Comparison of ENCODE assay signal across 9 cellular contexts in the genomic region with DNA sequence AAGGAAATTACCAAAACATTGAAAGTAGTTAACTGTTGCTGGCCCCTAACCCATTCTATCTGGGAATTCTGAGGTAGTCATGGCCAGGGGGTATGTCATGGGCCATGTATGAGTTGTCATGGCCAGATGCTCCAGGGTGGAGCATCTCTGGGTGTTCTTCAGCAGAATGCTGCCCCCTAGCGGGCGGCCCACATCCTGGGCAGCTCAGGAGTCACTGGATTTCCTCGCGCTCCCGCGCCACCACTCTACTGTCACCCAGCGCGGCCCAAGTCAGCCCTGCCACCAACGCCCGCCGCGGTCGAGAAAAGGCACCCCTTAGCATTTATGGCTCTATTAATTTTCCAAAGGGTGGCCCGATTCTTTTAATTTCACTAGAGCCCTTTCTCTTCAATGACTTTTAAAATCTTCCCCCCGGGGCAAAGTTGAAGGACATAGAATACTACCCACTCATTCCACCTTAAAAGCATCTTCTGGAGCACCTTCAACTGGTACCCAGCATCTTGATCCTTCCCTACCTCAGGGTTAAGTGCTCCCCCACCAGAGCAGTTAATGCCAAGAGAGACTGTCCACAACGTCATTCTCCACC. TPM values are rescaled to one million over a fixed set of nuclear protein-coding genes. Genes with fewer than 3 reads are reported as not detected.
DNase-seq lines count a peak whose midpoint lies in the region; ATAC-seq, FAIRE-seq and TF ChIP-seq lines count a peak whose summit lies in the region.
"Had no signal": no experiment of that assay in that cellular context is flagged by ENCODE, and none has a peak within 500 bp of the region (broad histone marks: within the 10 kb centered on the region; RNA-seq: fewer than 3 reads in every experiment).

No MANE protein-coding gene starts in this region.

- H3K9me3 Mint-ChIP-seq in effector memory CD8-positive, alpha-beta T cell = no peaks in the 10 kb centered on the region
- peaks cover 3% of the 10 kb centered on the region for H3K9me3 Mint-ChIP-seq in nephron
- H3K9me3 Mint-ChIP-seq: stimulated activated naive CD8-positive, alpha-beta T cell treated with anti-CD3 and anti-CD28 coated beads, Interleukin-15, Interleukin-2, amounts not matched to agents 100 ng/mL and 50 ng/mL, for 24 hours had no signal

- H3K4me3 ChIP-seq in LNCaP clone FGC (ENCODE audit: low read depth, low read length) = no peak overlapping the region

- peak; percentile 90 for ATAC-seq in effector memory CD8-positive, alpha-beta T cell (replicated peaks)
- no peak for ATAC-seq in GM18520 (IDR thresholded peaks at IDR 0.05; ENCODE audit: unreplicated experiment)

- H3K27ac Mint-ChIP-seq in effector memory CD8-positive, alpha-beta T cell = no peak overlapping the region
- peak overlapping the region in 1 of 3 experiments; percentile 54 for H3K27ac Mint-ChIP-seq in nephron
- H3K27ac Mint-ChIP-seq: stimulated activated naive CD8-positive, alpha-beta T cell treated with anti-CD3 and anti-CD28 coated beads, Interleukin-15, Interleukin-2, amounts not matched to agents 100 ng/mL and 50 ng/mL, for 24 hours had no signal

- H3K4me1 Mint-ChIP-seq in effector memory CD8-positive, alpha-beta T cell (ENCODE audit: low read depth in 2 of 2) = peaks cover 11 to 39% of the 10 kb centered on the region in 2 donors
- peaks cover 31% of the 10 kb centered on the region for H3K4me1 Mint-ChIP-seq in nephron

- H3K4me3 Mint-ChIP-seq in effector memory CD8-positive, alpha-beta T cell = no peak overlapping the region
- H3K4me3 Mint-ChIP-seq in nephron = no peak overlapping the region
- H3K4me3 Mint-ChIP-seq: stimulated activated naive CD8-positive, alpha-beta T cell treated with anti-CD3 and anti-CD28 coated beads, Interleukin-15, Interleukin-2, amounts not matched to agents 100 ng/mL and 50 ng/mL, for 24 hours had no signal

- TF ChIP-seq POLR2A in GM12891 (IDR thresholded peaks at IDR 0.05; ENCODE audit: low read depth, low read length) = no peak

- TF ChIP-seq CTCF in LNCaP clone FGC (IDR thresholded peaks at IDR 0.05; ENCODE audit: control insufficient read depth, extremely low read depth, insufficient read depth) = peak; percentile 37
- peak; percentile 46 to 55 (median 47) for TF ChIP-seq CTCF in nephron (IDR thresholded peaks at IDR 0.05; ENCODE audit: unreplicated experiment in 3 of 3)

- peak; percentile 16 for FAIRE-seq in GM12891 (lab: Jason Lieb, UNC)

- no peaks in the 10 kb centered on the region for H3K36me3 Mint-ChIP-seq in effector memory CD8-positive, alpha-beta T cell (ENCODE audit: insufficient read depth)
- H3K36me3 Mint-ChIP-seq in nephron (ENCODE audit: low read depth) = no peaks in the 10 kb centered on the region

- H3K27me3 Mint-ChIP-seq in effector memory CD8-positive, alpha-beta T cell = peaks cover 9 to 12% of the 10 kb centered on the region in 2 donors
- peaks cover 11% of the 10 kb centered on the region for H3K27me3 Mint-ChIP-seq in nephron (ENCODE audit: low read depth)

- peak; percentile 60 for DNase-seq in GM12891 (ENCODE audit: insufficient read length, low spot score)
- peak; percentile 58 for DNase-seq in HCEC 1CT
- no peak for DNase-seq in LNCaP clone FGC (ENCODE audit: low read depth)
- peak; percentile 80 for DNase-seq in activated CD4-positive, CD25-positive, alpha-beta regulatory T cell treated with anti-CD3 and anti-CD28 coated beads, Interleukin-2, amount 50 U/mL, for 72 hours
- DNase-seq in effector memory CD8-positive, alpha-beta T cell = peak in 2 of 3 experiments; percentile 68 to 69
- no peak for DNase-seq in NCI-H2029 (lab: John Stamatoyannopoulos, UW)

TF ChIP-seq in GM12891, 5 proteins besides CTCF, POLR2A, EP300 and RAD21:
- TF ChIP-seq POU2F2 (IDR thresholded peaks at IDR 0.05; ENCODE audit: low read depth, low read length) (no peak), SPI1 (IDR thresholded peaks at IDR 0.05; ENCODE audit: low read depth, low read length) (no peak), TAF1 (IDR thresholded peaks at IDR 0.05; ENCODE audit: low read depth, low read length) (no peak), POLR2AphosphoS5 (IDR thresholded peaks at IDR 0.05; ENCODE audit: low read depth, low read length) (no peak), PAX5 (IDR thresholded peaks at IDR 0.05; ENCODE audit: insufficient read depth, low read length, severe bottlenecking) (no peak)

RNA-seq across cellular contexts. Expression of gene PKDCC, which starts 41.6 kb away (rescaled TPM):
- 1.3 TPM for polyA plus RNA-seq in GM12891 (2012; ENCODE audit: low read depth, missing spikeins)

Comparison
In these comparisons a context has a peak if more than half of its experiments do, and no peak if none do; other contexts are left out.
1. DNase-seq: peak in GM12891 (single experiment), HCEC 1CT (single experiment), activated CD4-positive, CD25-positive, alpha-beta regulatory T cell treated with anti-CD3 and anti-CD28 coated beads, Interleukin-2, amount 50 U/mL, for 72 hours (single experiment) and effector memory CD8-positive, alpha-beta T cell (2 of 3); none in LNCaP clone FGC (single experiment) and NCI-H2029 (single experiment).